ENCODE assay signal across 23 cellular contexts in the genomic region with DNA sequence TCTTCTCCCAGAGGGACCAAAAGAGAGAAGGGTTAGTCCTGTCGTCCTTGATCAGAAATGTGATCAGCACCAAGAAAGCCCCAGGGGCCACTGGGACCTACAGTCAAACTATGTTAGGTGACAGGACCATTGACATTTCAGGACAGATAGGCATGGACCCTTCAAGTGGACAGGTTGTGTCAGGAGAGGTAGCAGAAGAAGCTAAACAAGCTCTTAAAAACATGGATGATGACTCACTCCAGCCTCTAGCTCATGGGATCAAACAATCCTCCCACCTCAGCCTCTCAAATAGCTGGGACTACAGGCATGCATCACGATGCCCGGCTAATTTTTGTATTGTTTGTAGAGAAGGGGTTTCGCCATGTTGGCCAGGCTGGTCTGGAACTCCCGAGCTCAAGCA. TPM values are rescaled to one million over a fixed set of nuclear protein-coding genes. Genes with fewer than 3 reads are reported as not detected.
"Had no signal": no experiment of that assay in that cellular context is flagged by ENCODE, and none has a peak within 500 bp of the region (broad histone marks: within the 10 kb centered on the region; RNA-seq: fewer than 3 reads in every experiment).

No MANE protein-coding gene starts in this region.

- H3K36me3 ChIP-seq: SJCRH30 had no signal

- ATAC-seq: HepG2, Panc1, PC-3, Right ventricle myocardium inferior, SK-N-SH treated with all-trans-retinoic acid at 6 μM for 48 hours had no signal

- FAIRE-seq: HepG2 had no signal

- DNase-seq: KBM-7, NCI-H1092 treated with DMSO at 0.1 percent for 48 hours, NCI-H1436, NCI-H1694, NCI-H187 treated with DMSO at 0.1 percent for 48 hours, NCI-H2081, NCI-H2107, NCI-H2227 treated with DMSO at 0.1 percent for 48 hours, NCI-H510A, NCI-H524 treated with DMSO at 0.1 percent for 48 hours, NCI-H774, PC-3, SHP77 treated with DMSO at 0.1 percent for 48 hours, SJCRH30, T-helper 1 cell had no signal

- H3K9me3 ChIP-seq: SJCRH30 had no signal

- H3K4me3 Mint-ChIP-seq: IgD-negative memory B cell had no signal

- H3K27ac ChIP-seq: SJCRH30 had no signal

- H3K4me3 ChIP-seq: SJCRH30 had no signal

- H3K9me3 Mint-ChIP-seq: IgD-negative memory B cell had no signal

- H3K27me3 Mint-ChIP-seq: IgD-negative memory B cell had no signal

RNA-seq across cellular contexts. Expression of a gene that starts 47.3 kb away (rescaled TPM):
- total RNA-seq: HT1080, LHCN-M2, MCF 10A, PC-3 had no signal
- polyA plus RNA-seq: IgD-negative memory B cell had no signal
